ENCODE assay signal across 11 cellular contexts in the genomic region with DNA sequence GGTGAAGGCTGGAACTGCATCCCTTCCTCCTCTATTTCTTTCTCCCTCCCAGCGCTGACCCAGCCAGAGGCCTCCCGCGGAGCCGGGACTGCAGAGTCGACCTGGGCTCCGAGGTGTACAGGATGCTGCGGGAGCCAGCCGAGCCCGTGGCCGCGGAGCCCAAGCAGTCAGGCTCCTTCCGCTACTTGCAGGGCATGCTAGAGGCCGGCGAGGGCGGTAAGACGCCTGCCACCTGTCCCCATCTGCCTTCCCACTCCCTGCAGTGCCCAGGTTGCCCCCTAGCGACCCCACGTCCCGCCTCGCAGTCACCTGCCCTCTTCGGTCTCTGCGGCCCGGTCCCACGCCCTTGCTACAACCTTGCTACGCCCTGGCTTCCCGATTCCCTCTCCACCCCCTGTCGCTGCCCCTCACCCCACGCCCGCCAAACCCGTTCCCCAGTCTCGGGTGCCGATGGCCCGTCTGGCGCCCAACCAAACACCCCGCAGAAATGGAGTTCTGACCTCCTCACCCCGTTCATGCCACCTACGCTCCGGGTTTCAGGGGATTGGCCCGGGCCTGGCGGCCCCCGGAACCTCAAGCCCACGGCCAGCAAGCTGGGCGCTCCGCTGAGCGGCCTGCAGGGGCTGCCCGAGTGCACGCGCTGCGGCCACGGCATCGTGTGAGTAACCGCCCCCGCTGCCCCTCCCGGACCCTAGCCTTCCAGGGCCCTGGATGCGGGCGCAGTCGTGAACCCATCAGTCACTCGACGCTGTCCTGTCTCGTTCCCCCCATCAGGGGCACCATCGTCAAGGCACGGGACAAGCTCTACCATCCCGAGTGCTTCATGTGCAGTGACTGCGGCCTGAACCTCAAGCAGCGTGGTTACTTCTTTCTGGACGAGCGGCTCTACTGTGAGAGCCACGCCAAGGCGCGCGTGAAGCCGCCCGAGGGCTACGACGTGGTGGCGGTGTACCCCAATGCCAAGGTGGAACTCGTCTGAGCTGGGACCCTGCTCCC. TPM values are rescaled to one million over a fixed set of nuclear protein-coding genes. Genes with fewer than 3 reads are reported as not detected.
DNase-seq lines count a peak whose midpoint lies in the region; ATAC-seq and TF ChIP-seq lines count a peak whose summit lies in the region.
"Had no signal": no experiment of that assay in that cellular context is flagged by ENCODE, and none has a peak within 500 bp of the region (broad histone marks: within the 10 kb centered on the region; RNA-seq: fewer than 3 reads in every experiment).

No MANE protein-coding gene starts in this region.

- H3K4me2 ChIP-seq in H9 (ENCODE audit: insufficient read depth, insufficient read length, low read length) (no peak overlapping the region), neural progenitor cell (no peak overlapping the region)

- ATAC-seq in CD4-positive, alpha-beta T cell (ENCODE audit: poor library complexity), result no peak
- ATAC-seq in naive thymus-derived CD4-positive, alpha-beta T cell, result no peak

- H3K9me3 ChIP-seq in CD4-positive, alpha-beta T cell (ENCODE audit: control insufficient read depth, low read length), result no peaks in the 10 kb centered on the region
- H3K9me3 ChIP-seq in H9 (ENCODE audit: control insufficient read depth, low read depth, low read length) (no peaks in the 10 kb centered on the region), neural progenitor cell (ENCODE audit: low read depth) (no peaks in the 10 kb centered on the region)
- H3K9me3 ChIP-seq in naive thymus-derived CD4-positive, alpha-beta T cell (ENCODE audit: control insufficient read depth in 2 of 3, low read length in 3 of 3), result no peaks in the 10 kb centered on the region

- H3T11ph ChIP-seq in H9 (ENCODE audit: low read length), result no peak overlapping the region

- H2BK15ac ChIP-seq in H9 (ENCODE audit: low read depth, low read length), result no peak overlapping the region

- no peaks in the 10 kb centered on the region for H3K36me3 Mint-ChIP-seq in CD4-positive, alpha-beta T cell (ENCODE audit: low read depth)
- H3K36me3 Mint-ChIP-seq in H9 (ENCODE audit: insufficient read depth in 1 of 3, low read depth in 3 of 3) (peaks cover 0 to 3% (median 1%) of the 10 kb centered on the region in 3 experiments; a peak in 1 of 7 replicates), neural progenitor cell (peaks cover 10% of the 10 kb centered on the region)
- peaks cover 6% of the 10 kb centered on the region for H3K36me3 Mint-ChIP-seq in dendritic cell treated with granulocyte-macrophage colony-stimulating factor and Interleukin-4, amounts not matched to agents 40 ng/mL and 50 ng/mL, for 4 days (ENCODE audit: low read depth)
- no peaks in the 10 kb centered on the region for H3K36me3 Mint-ChIP-seq in naive thymus-derived CD4-positive, alpha-beta T cell

- no peaks in the 10 kb centered on the region for H3K9me3 Mint-ChIP-seq in CD4-positive, alpha-beta T cell
- H3K9me3 Mint-ChIP-seq in H9 (no peaks in the 10 kb centered on the region), neural progenitor cell (peaks cover 3% of the 10 kb centered on the region)
- no peaks in the 10 kb centered on the region for H3K9me3 Mint-ChIP-seq in dendritic cell treated with granulocyte-macrophage colony-stimulating factor and Interleukin-4, amounts not matched to agents 40 ng/mL and 50 ng/mL, for 4 days
- no peaks in the 10 kb centered on the region for H3K9me3 Mint-ChIP-seq in naive thymus-derived CD4-positive, alpha-beta T cell

- H3K79me2 ChIP-seq in H9 (ENCODE audit: insufficient read depth, low read length), result no peaks in the 10 kb centered on the region
- H3K79me2 ChIP-seq in neural progenitor cell (ENCODE audit: low read depth), result no peaks in the 10 kb centered on the region

- no peak overlapping the region for H3K4ac ChIP-seq in H9 (ENCODE audit: low read depth, low read length)

- H4K5ac ChIP-seq in H9 (ENCODE audit: insufficient read length, low read depth, low read length), result no peak overlapping the region

- H3K27me3 Mint-ChIP-seq in CD4-positive, alpha-beta T cell, result peaks cover 31% of the 10 kb centered on the region
- H3K27me3 Mint-ChIP-seq in H9 (ENCODE audit: low read depth) (no peaks in the 10 kb centered on the region), neural progenitor cell (ENCODE audit: insufficient read depth, low read depth) (peaks cover 2% of the 10 kb centered on the region)
- peaks cover 30% of the 10 kb centered on the region for H3K27me3 Mint-ChIP-seq in dendritic cell treated with granulocyte-macrophage colony-stimulating factor and Interleukin-4, amounts not matched to agents 40 ng/mL and 50 ng/mL, for 4 days
- H3K27me3 Mint-ChIP-seq in naive thymus-derived CD4-positive, alpha-beta T cell, result peaks cover 10 to 31% (median 14%) of the 10 kb centered on the region in 5 donors

- no peak overlapping the region for H3K56ac ChIP-seq in H9 (ENCODE audit: insufficient read length, low read depth, low read length)

- no peak overlapping the region for H2AK5ac ChIP-seq in H9 (ENCODE audit: insufficient read length, low read length)

- H3K9ac ChIP-seq in H9 (ENCODE audit: extremely low read depth, insufficient read length, low read length) (no peak overlapping the region), neural progenitor cell (no peak overlapping the region)

- intact Hi-C loops in CD4-positive, alpha-beta T cell (cut with DNase I, micrococcal nuclease), result no loop called here
- intact Hi-C loops in dendritic cell treated with granulocyte-macrophage colony-stimulating factor and Interleukin-4, amounts not matched to agents 40 ng/mL and 50 ng/mL, for 4 days (cut with micrococcal nuclease), result loop anchor here (5.0 kb wide), 1 partner anchor 101 kb away; no protein-coding TSS in a partner anchor
- intact Hi-C loops in naive thymus-derived CD4-positive, alpha-beta T cell (cut with micrococcal nuclease), result loop anchor here (2.0 to 10.0 kb wide), 4 partner anchors 96 to 543 kb away; partner anchors contain the start of genes SLC22A5 (in 1 of the 2) and SOWAHA (in 1 of the 2)

- H4K91ac ChIP-seq in H9 (ENCODE audit: insufficient read length, low read depth, low read length), result no peak overlapping the region

- CTCF ChIA-PET in CD4-positive, alpha-beta T cell (lab: Charles Lee), result interaction anchor here (1.5 to 1.8 kb wide), 3 partner anchors 22 to 96 kb away, joined by 3 to 7 read pairs (median 6); no protein-coding TSS in a partner anchor
- CTCF ChIA-PET in naive thymus-derived CD4-positive, alpha-beta T cell (lab: Charles Lee), result interaction anchor here (0.6 kb wide), 1 partner anchor 174 kb away, joined by 3 read pairs; no protein-coding TSS in a partner anchor

- no peak for DNase-seq in CD4-positive, alpha-beta T cell
- DNase-seq in H9 (peak; percentile 67), ACHN (no peak), NCI-H2227 (lab: John Stamatoyannopoulos, UW; ENCODE audit: unreplicated experiment) (no peak), NCI-H1105 treated with DMSO at 0.1 percent for 48 hours (lab: John Stamatoyannopoulos, UW) (no peak), neural progenitor cell (ENCODE audit: low spot score) (no peak)
- peak in 1 of 9 donors; percentile 22 for DNase-seq in naive thymus-derived CD4-positive, alpha-beta T cell
- DNase-seq: MM.1S, NCI-H510A treated with DMSO at 0.1 percent for 48 hours had no signal

- POLR2A ChIA-PET in CD4-positive, alpha-beta T cell (lab: Charles Lee), result no interaction called here
- POLR2A ChIA-PET in naive thymus-derived CD4-positive, alpha-beta T cell (lab: Charles Lee), result no interaction called here

- no peak overlapping the region for H4K8ac ChIP-seq in H9 (replicated peaks; ENCODE audit: insufficient read length, low read depth, low read length)

- H3K36me3 ChIP-seq in naive thymus-derived CD4-positive, alpha-beta T cell (ENCODE audit: control insufficient read depth in 2 of 3, insufficient read depth in 3 of 3, low read length in 3 of 3), result no peaks in the 10 kb centered on the region
- no peaks in the 10 kb centered on the region for H3K36me3 ChIP-seq in neural progenitor cell

- H2BK120ac ChIP-seq in H9 (ENCODE audit: low read depth, low read length, poor library complexity, severe bottlenecking), result no peak overlapping the region

- no peak overlapping the region for H3K14ac ChIP-seq in H9 (ENCODE audit: insufficient read depth, low read length)

- no CpG with 5 or more reads among the region's 77 CpGs for WGBS in H9 (ENCODE audit: extremely low coverage, insufficient read length, low lambda C conversion rate)

- no peak overlapping the region for H3K23ac ChIP-seq in H9 (ENCODE audit: insufficient read length, low read depth, low read length)

- H3K23me2 ChIP-seq in H9 (ENCODE audit: insufficient read length, low read depth, low read length, poor library complexity, severe bottlenecking), result peaks cover 2% of the 10 kb centered on the region

- no peak overlapping the region for H2BK20ac ChIP-seq in H9 (ENCODE audit: low read depth, low read length, poor library complexity, severe bottlenecking)

- peak overlapping the region; percentile 56 for H3K4me3 Mint-ChIP-seq in CD4-positive, alpha-beta T cell
- H3K4me3 Mint-ChIP-seq in H9 (no peak overlapping the region), neural progenitor cell (no peak overlapping the region)
- H3K4me3 Mint-ChIP-seq in dendritic cell treated with granulocyte-macrophage colony-stimulating factor and Interleukin-4, amounts not matched to agents 40 ng/mL and 50 ng/mL, for 4 days, result peak overlapping the region; percentile 66
- H3K4me3 Mint-ChIP-seq in naive thymus-derived CD4-positive, alpha-beta T cell, result peak overlapping the region in 7 of 10 donors; percentile 45 to 81 (median 55)

- no peak for TF ChIP-seq CTCF in CD4-positive, alpha-beta T cell (IDR thresholded peaks at IDR 0.05)
- TF ChIP-seq CTCF in H9 (conservative IDR thresholded peaks at IDR 0.05), result no peak; the same call in 2 of the 3 replicates
- no peak for TF ChIP-seq CTCF in neural progenitor cell (IDR thresholded peaks at IDR 0.05)

- H3K27me3 ChIP-seq in CD4-positive, alpha-beta T cell (ENCODE audit: control insufficient read depth, insufficient read depth, low read length), result no peaks in the 10 kb centered on the region
- H3K27me3 ChIP-seq in H9 (ENCODE audit: insufficient read depth, low read length) (no peaks in the 10 kb centered on the region), neural progenitor cell (no peaks in the 10 kb centered on the region)
- no peaks in the 10 kb centered on the region for H3K27me3 ChIP-seq in naive thymus-derived CD4-positive, alpha-beta T cell (ENCODE audit: control insufficient read depth in 2 of 2, insufficient read depth in 2 of 2, low read length in 2 of 2)

- peak overlapping the region; percentile 6 for H3K4me3 ChIP-seq in naive thymus-derived CD4-positive, alpha-beta T cell (ENCODE audit: low read length)
- no peak overlapping the region for H3K4me3 ChIP-seq in neural progenitor cell

- H2BK12ac ChIP-seq in H9 (ENCODE audit: insufficient read length, low read depth, low read length), result no peak overlapping the region

- H3K27ac ChIP-seq in CD4-positive, alpha-beta T cell (ENCODE audit: low read depth, low read length), result no peak overlapping the region
- no peak overlapping the region for H3K27ac ChIP-seq in H9 (ENCODE audit: insufficient read length, low read depth, low read length)
- no peak overlapping the region for H3K27ac ChIP-seq in naive thymus-derived CD4-positive, alpha-beta T cell (ENCODE audit: low read depth, low read length)
- H3K27ac ChIP-seq in neural progenitor cell, result no peak overlapping the region
- H3K27ac ChIP-seq: C4-2B had no signal

- H2BK5ac ChIP-seq in H9 (ENCODE audit: insufficient read length, low read length), result no peak overlapping the region

- H2AFZ ChIP-seq in H9 (ENCODE audit: low read length), result no peak overlapping the region
- H2AFZ ChIP-seq in neural progenitor cell (replicated peaks), result no peak overlapping the region

- H3F3A ChIP-seq in neural progenitor cell (ENCODE audit: low read depth), result no peaks in the 10 kb centered on the region

- in situ Hi-C loops in ACHN (cut with HindIII; ENCODE audit: low pct_ligation_motif_present, low pct_unique_long_range_greater_than_20kb, low sequenced_read_pairs), result no loop called here

- H4K20me1 ChIP-seq in H9 (ENCODE audit: control insufficient read depth, insufficient read depth, insufficient read length), result no peaks in the 10 kb centered on the region
- no peaks in the 10 kb centered on the region for H4K20me1 ChIP-seq in neural progenitor cell (ENCODE audit: low read depth)

- H3K18ac ChIP-seq in H9 (ENCODE audit: insufficient read length, low read depth, low read length), result no peak overlapping the region

- H3K4me1 Mint-ChIP-seq in CD4-positive, alpha-beta T cell (ENCODE audit: low read depth), result peaks cover 11% of the 10 kb centered on the region
- peaks cover 12 to 21% of the 10 kb centered on the region in 2 experiments for H3K4me1 Mint-ChIP-seq in H9
- H3K4me1 Mint-ChIP-seq in dendritic cell treated with granulocyte-macrophage colony-stimulating factor and Interleukin-4, amounts not matched to agents 40 ng/mL and 50 ng/mL, for 4 days (ENCODE audit: low read depth), result peaks cover 18% of the 10 kb centered on the region
- H3K4me1 Mint-ChIP-seq in naive thymus-derived CD4-positive, alpha-beta T cell, result peaks cover 0 to 16% (median 14%) of the 10 kb centered on the region in 7 donors
- H3K4me1 Mint-ChIP-seq in neural progenitor cell, result peaks cover 30% of the 10 kb centered on the region

- H3K79me1 ChIP-seq in H9 (ENCODE audit: insufficient read depth, low read depth, low read length, poor library complexity, severe bottlenecking), result no peaks in the 10 kb centered on the region

- H3K4me1 ChIP-seq in H9 (ENCODE audit: insufficient read depth, low read length), result no peaks in the 10 kb centered on the region
- H3K4me1 ChIP-seq in naive thymus-derived CD4-positive, alpha-beta T cell (ENCODE audit: control insufficient read depth in 2 of 2, insufficient read depth in 2 of 2, low read length in 2 of 2), result peaks cover 0 to 4% of the 10 kb centered on the region in 2 donors
- H3K4me1 ChIP-seq in neural progenitor cell, result peaks cover 7% of the 10 kb centered on the region

- H3K27ac Mint-ChIP-seq in CD4-positive, alpha-beta T cell, result no peak overlapping the region
- no peak overlapping the region for H3K27ac Mint-ChIP-seq in H9
- no peak overlapping the region for H3K27ac Mint-ChIP-seq in dendritic cell treated with granulocyte-macrophage colony-stimulating factor and Interleukin-4, amounts not matched to agents 40 ng/mL and 50 ng/mL, for 4 days
- H3K27ac Mint-ChIP-seq in naive thymus-derived CD4-positive, alpha-beta T cell, result no peak overlapping the region
- H3K27ac Mint-ChIP-seq in neural progenitor cell, result no peak overlapping the region

RNA-seq across cellular contexts. Expression of gene PDLIM4, which starts 14.1 kb away (rescaled TPM):
- not detected for total RNA-seq in CD4-positive, alpha-beta T cell
- 7.6 and 12.2 TPM in 2 replicates for total RNA-seq in H9 (2021)
- under 1 TPM in 1 of 5 experiments, not detected in 4; 0.99 TPM for total RNA-seq in naive thymus-derived CD4-positive, alpha-beta T cell
- not detected for polyA plus RNA-seq in naive thymus-derived CD4-positive, alpha-beta T cell
- 8.3 and 10.3 TPM in 2 replicates for total RNA-seq in neural progenitor cell (ENCODE audit: low replicate concordance)

RNA-seq across cellular contexts. Expression of gene SLC22A4, which starts 22.6 kb away (rescaled TPM):
- total RNA-seq in CD4-positive, alpha-beta T cell, result under 1 TPM; 0.16 to 0.22 TPM
- total RNA-seq in H9 (2021) (0.70 and 0.72 TPM in 2 replicates), neural progenitor cell (ENCODE audit: low replicate concordance) (0.06 and 0.09 TPM in 2 replicates)
- total RNA-seq in naive thymus-derived CD4-positive, alpha-beta T cell, result 1 to 10 TPM in 2 of 5 experiments, under 1 TPM in 1, not detected in 2; 0.29 to 7.5 (median 1.1) TPM
- polyA plus RNA-seq in naive thymus-derived CD4-positive, alpha-beta T cell, result not detected

RNA-seq across cellular contexts. Expression of gene P4HA2, which starts 43.9 kb away (rescaled TPM):
- not detected for total RNA-seq in CD4-positive, alpha-beta T cell
- total RNA-seq in H9 (2021), result 15.1 and 15.3 TPM in 2 replicates
- total RNA-seq in naive thymus-derived CD4-positive, alpha-beta T cell, result 10 to 100 TPM in 1 of 5 experiments, 1 to 10 TPM in 1, under 1 TPM in 2, not detected in 1; 0.30 to 23.9 (median 0.99) TPM
- not detected for polyA plus RNA-seq in naive thymus-derived CD4-positive, alpha-beta T cell
- total RNA-seq in neural progenitor cell (ENCODE audit: low replicate concordance), result 12.4 and 15.9 TPM in 2 replicates

Comparison
In these comparisons a context has a peak if more than half of its experiments do, and no peak if none do; other contexts are left out.
1. H3K4me3 Mint-ChIP-seq: peak in CD4-positive, alpha-beta T cell (single experiment), dendritic cell treated with granulocyte-macrophage colony-stimulating factor and Interleukin-4, amounts not matched to agents 40 ng/mL and 50 ng/mL, for 4 days (single experiment) and naive thymus-derived CD4-positive, alpha-beta T cell (7 of 10); none in H9 (0 of 2) and neural progenitor cell (single experiment).
2. intact Hi-C loops: an anchor here in dendritic cell treated with granulocyte-macrophage colony-stimulating factor and Interleukin-4, amounts not matched to agents 40 ng/mL and 50 ng/mL, for 4 days (5.0 kb wide) and naive thymus-derived CD4-positive, alpha-beta T cell (2.0 to 10.0 kb wide); none called in CD4-positive, alpha-beta T cell.